21 cellular contexts compared by ENCODE assay signal in the genomic region with DNA sequence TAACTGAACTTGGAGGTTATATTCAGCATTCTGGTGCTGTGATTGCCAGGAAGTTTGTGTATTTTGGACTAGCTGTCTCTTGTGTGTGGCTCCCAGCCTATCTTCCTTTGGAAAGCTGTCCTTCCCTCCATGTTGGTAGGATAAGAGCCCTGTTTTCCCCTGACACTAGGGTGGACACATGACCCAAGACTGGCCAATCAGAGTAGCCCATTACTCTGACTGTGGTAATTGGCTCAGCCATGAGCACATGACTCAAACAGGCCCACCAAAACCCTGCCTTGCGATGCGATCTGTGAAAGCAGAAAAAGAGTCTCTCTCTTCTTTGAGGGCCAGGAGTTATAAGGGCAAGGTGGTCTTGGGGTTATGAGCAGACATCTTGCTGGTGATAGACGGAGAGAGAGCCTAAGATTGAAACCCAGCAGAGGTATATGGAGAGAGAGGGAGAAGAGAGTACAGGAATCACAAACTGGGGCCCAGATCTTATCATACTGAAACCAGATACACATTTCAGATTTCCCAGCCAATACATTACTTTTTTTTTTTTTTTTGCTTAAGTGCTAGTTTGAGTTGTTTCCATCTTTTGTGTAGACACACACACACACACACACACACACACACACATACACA. TPM values are rescaled to one million over a fixed set of nuclear protein-coding genes. Genes with fewer than 3 reads are reported as not detected.
DNase-seq lines count a peak whose midpoint lies in the region; ATAC-seq, FAIRE-seq and TF ChIP-seq lines count a peak whose summit lies in the region.
"Had no signal": no experiment of that assay in that cellular context is flagged by ENCODE, and none has a peak within 500 bp of the region (broad histone marks: within the 10 kb centered on the region; RNA-seq: fewer than 3 reads in every experiment).

No MANE protein-coding gene starts in this region.

- no peaks in the 10 kb centered on the region for H3K9me2 ChIP-seq in hepatocyte (replicated peaks; ENCODE audit: insufficient read depth)

- no peak for FAIRE-seq in frontal cortex (lab: Jason Lieb, UNC)
- FAIRE-seq: A204.1, small intestine had no signal

- no peak for DNase-seq in activated T-cell treated with anti-CD3 and anti-CD28 coated beads, Interleukin-2, amount 50 U/mL, for 72 hours
- no peak for DNase-seq in activated T-cell treated with anti-CD3 and anti-CD28 coated beads, Interleukin-2, amount 50 U/mL, for 1 hour
- DNase-seq in hepatocyte (ENCODE audit: low spot score) (no peak), uterus (no peak), frontal cortex (ENCODE audit: low spot score in 2 of 2) (no peak), DMS 273 (lab: John Stamatoyannopoulos, UW; ENCODE audit: unreplicated experiment) (no peak)
- DNase-seq: activated CD4-positive, CD25-positive, alpha-beta regulatory T cell; adrenal gland; central memory CD4-positive, alpha-beta T cell; effector CD8-positive, alpha-beta T cell; GOT3; hippocampal formation; NCI-H1417; nucleus accumbens; T-helper 2 cell; tibial artery had no signal

- no peaks in the 10 kb centered on the region for H4K20me1 ChIP-seq in hepatocyte (ENCODE audit: insufficient read depth, poor library complexity, severe bottlenecking)

- no peaks in the 10 kb centered on the region for H3K36me3 Mint-ChIP-seq in activated T-cell treated with anti-CD3 and anti-CD28 coated beads, Interleukin-2, amount 50 U/mL, for 72 hours (ENCODE audit: insufficient read depth in 2 of 2)
- H3K36me3 Mint-ChIP-seq in activated T-helper 17 cell treated with anti-CD3 and anti-CD28 coated beads, Interleukin-2, amount 50 U/mL, for 72 hours (ENCODE audit: low read depth), result no peaks in the 10 kb centered on the region

- no peak overlapping the region for H3K4me3 Mint-ChIP-seq in activated T-cell treated with anti-CD3 and anti-CD28 coated beads, Interleukin-2, amount 50 U/mL, for 72 hours
- H3K4me3 Mint-ChIP-seq in activated T-helper 17 cell treated with anti-CD3 and anti-CD28 coated beads, Interleukin-2, amount 50 U/mL, for 72 hours, result no peak overlapping the region

- ATAC-seq in activated T-cell treated with anti-CD3 and anti-CD28 coated beads, Interleukin-2, amount 50 U/mL, for 72 hours (replicated peaks in 1 of 2), result peak in 1 of 2 donors; percentile 59
- ATAC-seq in activated T-helper 17 cell treated with anti-CD3 and anti-CD28 coated beads, Interleukin-2, amount 50 U/mL, for 72 hours (replicated peaks), result peak; percentile 37
- no peak for ATAC-seq in HG03378 (IDR thresholded peaks at IDR 0.05; ENCODE audit: unreplicated experiment)

- H3K4me3 ChIP-seq in hepatocyte (no peak overlapping the region), uterus (no peak overlapping the region)
- H3K4me3 ChIP-seq: adrenal gland, tibial artery had no signal

- no peak for TF ChIP-seq CTCF in hepatocyte (IDR thresholded peaks at IDR 0.05; ENCODE audit: poor library complexity)
- TF ChIP-seq CTCF in uterus (IDR thresholded peaks at IDR 0.05), result no peak

- no peaks in the 10 kb centered on the region for H3K79me2 ChIP-seq in hepatocyte

- 94% methylated on average over 3 of the region's 3 CpGs for WGBS in hepatocyte (ENCODE audit: low lambda C conversion rate, missing lambda C conversion rate)

- peaks cover 0 to 3% of the 10 kb centered on the region in 2 donors for H3K9me3 Mint-ChIP-seq in activated T-cell treated with anti-CD3 and anti-CD28 coated beads, Interleukin-2, amount 50 U/mL, for 72 hours
- no peaks in the 10 kb centered on the region for H3K9me3 Mint-ChIP-seq in activated T-helper 17 cell treated with anti-CD3 and anti-CD28 coated beads, Interleukin-2, amount 50 U/mL, for 72 hours

- H3K27me3 ChIP-seq in hepatocyte (no peaks in the 10 kb centered on the region), uterus (no peaks in the 10 kb centered on the region)
- H3K27me3 ChIP-seq: adrenal gland, tibial artery had no signal

- no peaks in the 10 kb centered on the region for H3K9me3 ChIP-seq in hepatocyte (ENCODE audit: low read depth)
- no peaks in the 10 kb centered on the region for H3K9me3 ChIP-seq in uterus
- H3K9me3 ChIP-seq: adrenal gland, tibial artery had no signal

- H3K4me2 ChIP-seq in hepatocyte, result no peak overlapping the region

- intact Hi-C loops in uterus (cut with DNase I; ENCODE audit: low total_unique reads), result no loop called here

- H3K27ac Mint-ChIP-seq in activated T-cell treated with anti-CD3 and anti-CD28 coated beads, Interleukin-2, amount 50 U/mL, for 72 hours, result peak overlapping the region; percentile 24
- no peak overlapping the region for H3K27ac Mint-ChIP-seq in activated T-helper 17 cell treated with anti-CD3 and anti-CD28 coated beads, Interleukin-2, amount 50 U/mL, for 72 hours

- H3K4me1 Mint-ChIP-seq in activated T-cell treated with anti-CD3 and anti-CD28 coated beads, Interleukin-2, amount 50 U/mL, for 72 hours (ENCODE audit: low read depth), result no peaks in the 10 kb centered on the region
- H3K4me1 Mint-ChIP-seq in activated T-helper 17 cell treated with anti-CD3 and anti-CD28 coated beads, Interleukin-2, amount 50 U/mL, for 72 hours, result no peaks in the 10 kb centered on the region

- H3K4me1 ChIP-seq in hepatocyte (ENCODE audit: insufficient read depth) (no peaks in the 10 kb centered on the region), uterus (peaks cover 0 to 3% of the 10 kb centered on the region in 2 donors)
- H3K4me1 ChIP-seq: tibial artery had no signal

- H3K27me3 Mint-ChIP-seq in activated T-cell treated with anti-CD3 and anti-CD28 coated beads, Interleukin-2, amount 50 U/mL, for 72 hours (ENCODE audit: low read depth), result peaks cover 7% of the 10 kb centered on the region
- H3K27me3 Mint-ChIP-seq in activated T-helper 17 cell treated with anti-CD3 and anti-CD28 coated beads, Interleukin-2, amount 50 U/mL, for 72 hours, result peaks cover 6% of the 10 kb centered on the region

- H3K27ac ChIP-seq in hepatocyte (peak overlapping the region; percentile 46), uterus (peak overlapping the region; percentile 20 to 27)
- H3K27ac ChIP-seq: C4-2B, tibial artery had no signal

- TF ChIP-seq POLR2A in uterus (IDR thresholded peaks at IDR 0.05), result no peak

- H3K36me3 ChIP-seq in hepatocyte (replicated peaks; ENCODE audit: insufficient read depth, low read depth), result no peaks in the 10 kb centered on the region
- no peaks in the 10 kb centered on the region for H3K36me3 ChIP-seq in uterus
- H3K36me3 ChIP-seq: adrenal gland, tibial artery had no signal

- H2AFZ ChIP-seq in hepatocyte, result no peak overlapping the region

RNA-seq across cellular contexts. Expression of a gene that starts 45.3 kb away (rescaled TPM):
- total RNA-seq in activated T-cell treated with anti-CD3 and anti-CD28 coated beads, Interleukin-2, amount 50 U/mL, for 72 hours, result 10 to 100 TPM; 62.9 to 81.6 TPM
- 10 to 100 TPM in 1 of 2 donors, 1 to 10 TPM in 1; 3.3 to 25.4 TPM for total RNA-seq in activated T-helper 17 cell treated with anti-CD3 and anti-CD28 coated beads, Interleukin-2, amount 50 U/mL, for 72 hours
- 153 and 186 TPM in 2 replicates for total RNA-seq in hepatocyte
- polyA plus RNA-seq in hepatocyte, result 394 and 427 TPM in 2 replicates
- total RNA-seq in uterus, result 10 to 100 TPM in 1 of 4 donors, 1 to 10 TPM in 2, under 1 TPM in 1; 0.26 to 62.1 (median 6.7) TPM
- 36.3 TPM for total RNA-seq in frontal cortex
